In genomic region chr19:35135389-35135909, GRCh38 we compare ENCODE assay signal across 8 cellular contexts. TPM values are rescaled to one million over a fixed set of nuclear protein-coding genes. Genes with fewer than 3 reads are reported as not detected.
A peak's percentile ranks its signal among the peaks of the same experiment; 100 is the strongest.
DNase-seq lines count a peak whose midpoint lies in the region; ATAC-seq and TF ChIP-seq lines count a peak whose summit lies in the region.

No MANE protein-coding gene starts in this region.

- H3K27ac ChIP-seq in OCI-LY7 (ENCODE audit: low read depth, low read length, poor library complexity, severe bottlenecking) (no peak overlapping the region), fibroblast of lung (ENCODE audit: insufficient read depth, low read length) (no peak overlapping the region), suprapubic skin (peak overlapping the region; percentile 67)

- H4K20me1 ChIP-seq in OCI-LY7 (ENCODE audit: insufficient read depth, low read length) (no peaks in the 10 kb centered on the region), fibroblast of lung (ENCODE audit: control insufficient read depth, extremely low read depth, insufficient read depth, low read length) (no peaks in the 10 kb centered on the region)

- H3K4me1 Mint-ChIP-seq in CD14-positive monocyte, result peaks cover 25% of the 10 kb centered on the region
- H3K4me1 Mint-ChIP-seq in HFFc6 (ENCODE audit: low read depth), result peaks cover 26% of the 10 kb centered on the region
- H3K4me1 Mint-ChIP-seq in natural killer cell, result peaks cover 0 to 12% of the 10 kb centered on the region in 2 donors

- no peak for TF ChIP-seq POLR2A in suprapubic skin (IDR thresholded peaks at IDR 0.05)

- intact Hi-C loops in CD14-positive monocyte (cut with micrococcal nuclease) (loop anchor here (5.0 to 10.0 kb wide), 2 partner anchors 68 to 161 kb away; no protein-coding TSS in a partner anchor), OCI-LY7 (cut with micrococcal nuclease; ENCODE audit: unreplicated experiment) (loop anchor here (1.0 to 2.0 kb wide), 3 partner anchors 21 to 68 kb away; no protein-coding TSS in a partner anchor), natural killer cell (cut with micrococcal nuclease) (loop anchor here (1.0 kb wide), 1 partner anchor 68 kb away; no protein-coding TSS in a partner anchor)

- TF ChIP-seq EP300 in suprapubic skin (IDR thresholded peaks at IDR 0.05), result no peak

- H3K36me3 ChIP-seq in OCI-LY7 (ENCODE audit: insufficient read depth, low read length) (no peaks in the 10 kb centered on the region), fibroblast of lung (ENCODE audit: control insufficient read depth, insufficient read depth, low read length) (no peaks in the 10 kb centered on the region), suprapubic skin (no peaks in the 10 kb centered on the region)

- POLR2A ChIA-PET in OCI-LY7 (lab: Charles Lee), result no interaction called here

- H3K27me3 Mint-ChIP-seq in CD14-positive monocyte (ENCODE audit: low read depth in 3 of 3) (peaks cover 1 to 9% (median 2%) of the 10 kb centered on the region in 3 donors), HFFc6 (ENCODE audit: insufficient read depth) (peaks cover 38% of the 10 kb centered on the region), natural killer cell (ENCODE audit: low read depth in 2 of 2) (peaks cover 0 to 12% of the 10 kb centered on the region in 2 donors)

- H2AFZ ChIP-seq in OCI-LY7 (ENCODE audit: low read length) (no peak overlapping the region), fibroblast of lung (ENCODE audit: low read length) (no peak overlapping the region)

- H3K4me3 Mint-ChIP-seq in CD14-positive monocyte (no peak overlapping the region), HFFc6 (no peak overlapping the region), natural killer cell (no peak overlapping the region)

- no peaks in the 10 kb centered on the region for H3K9me3 ChIP-seq in OCI-LY7 (ENCODE audit: low read length)
- H3K9me3 ChIP-seq in fibroblast of lung (ENCODE audit: control insufficient read depth, insufficient read depth, low read depth, low read length), result no peaks in the 10 kb centered on the region
- no peaks in the 10 kb centered on the region for H3K9me3 ChIP-seq in suprapubic skin

- H3K9ac ChIP-seq in fibroblast of lung (ENCODE audit: insufficient read depth, low read length), result no peak overlapping the region

- CTCF ChIA-PET in OCI-LY7 (lab: Charles Lee; ENCODE audit: unreplicated experiment), result interaction anchor here (0.5 to 2.5 kb wide), 3 partner anchors 10 to 70 kb away, joined by 4 to 16 read pairs (median 5); no protein-coding TSS in a partner anchor

- no peak overlapping the region; the same call in 1 of the 2 replicates for H3K4me2 ChIP-seq in OCI-LY7 (ENCODE audit: low read length)
- no peak overlapping the region for H3K4me2 ChIP-seq in fibroblast of lung (ENCODE audit: extremely low read depth, insufficient read depth, low read length)

- H3K79me2 ChIP-seq in OCI-LY7 (ENCODE audit: insufficient read depth, low read depth, low read length), result no peaks in the 10 kb centered on the region
- H3K79me2 ChIP-seq in fibroblast of lung (ENCODE audit: control insufficient read depth, insufficient read depth, low read length), result no peaks in the 10 kb centered on the region

- WGBS in suprapubic skin, result 0% methylated on average over 1 of the region's 7 CpGs

- no peak overlapping the region for H3K4me3 ChIP-seq in OCI-LY7 (ENCODE audit: low read depth, low read length, poor library complexity, severe bottlenecking)
- H3K4me3 ChIP-seq in fibroblast of lung (replicated peaks in 1 of 4; ENCODE audit: control extremely low read depth in 1 of 4, insufficient read depth in 1 of 4, low read depth in 3 of 4, low read length in 4 of 4), result peak overlapping the region in 1 of 4 experiments; percentile 11
- peak overlapping the region; percentile 31 for H3K4me3 ChIP-seq in suprapubic skin

- H3K4me1 ChIP-seq in OCI-LY7 (ENCODE audit: insufficient read depth, low read length, poor library complexity, severe bottlenecking) (peaks cover 9% of the 10 kb centered on the region), fibroblast of lung (ENCODE audit: control insufficient read depth, extremely low read depth, insufficient read depth, low read length) (peaks cover 24% of the 10 kb centered on the region), suprapubic skin (peaks cover 67% of the 10 kb centered on the region)

- DNase-seq in CD14-positive monocyte (ENCODE audit: low spot score) (no peak), HFFc6 (peak; percentile 42), OCI-LY7 (ENCODE audit: low spot score) (peak; percentile 79), fibroblast of lung (ENCODE audit: low read depth in 2 of 2) (peak; percentile 45 to 65), natural killer cell (peak; percentile 64), suprapubic skin (ENCODE audit: low spot score in 2 of 2) (peak in 1 of 2 donors; percentile 89)
- peak; percentile 76 to 84 for DNase-seq in activated T-cell treated with anti-CD3 and anti-CD28 coated beads, Interleukin-2, amount 50 U/mL, for 48 hours

- ATAC-seq in natural killer cell, result peak; percentile 80 to 97 (median 87)
- ATAC-seq in HG03571 (IDR thresholded peaks at IDR 0.05; ENCODE audit: unreplicated experiment), result no peak

- no TSS peak for BruUV-seq in OCI-LY7 (replicated peaks; lab: Mats Ljungman, UMichigan)

- peak; percentile 94 for TF ChIP-seq CTCF in CD14-positive monocyte (IDR thresholded peaks at IDR 0.05)
- TF ChIP-seq CTCF in HFFc6 (IDR thresholded peaks at IDR 0.05), result peak; percentile 95
- peak; percentile 91 for TF ChIP-seq CTCF in OCI-LY7 (conservative IDR thresholded peaks at IDR 0.05; ENCODE audit: low read length)
- TF ChIP-seq CTCF in fibroblast of lung (conservative IDR thresholded peaks at IDR 0.05 in 1 of 2, IDR thresholded peaks at IDR 0.05 in 1 of 2; ENCODE audit: low read depth in 1 of 2, low read length in 2 of 2), result peak; percentile 81 to 82
- peak; percentile 69 for TF ChIP-seq CTCF in natural killer cell (IDR thresholded peaks at IDR 0.05)
- peak; percentile 89 to 90 for TF ChIP-seq CTCF in suprapubic skin (IDR thresholded peaks at IDR 0.05)

- H3K9me3 Mint-ChIP-seq in CD14-positive monocyte (peaks cover 0 to 3% (median 0%) of the 10 kb centered on the region in 7 donors), HFFc6 (no peaks in the 10 kb centered on the region), natural killer cell (peaks cover 0 to 4% of the 10 kb centered on the region in 2 donors)

- H3K27ac Mint-ChIP-seq in CD14-positive monocyte (no peak overlapping the region), HFFc6 (no peak overlapping the region), natural killer cell (no peak overlapping the region)

- no peaks in the 10 kb centered on the region for H3K36me3 Mint-ChIP-seq in CD14-positive monocyte
- H3K36me3 Mint-ChIP-seq in HFFc6 (ENCODE audit: low read depth), result no peaks in the 10 kb centered on the region
- H3K36me3 Mint-ChIP-seq in natural killer cell, result no peaks in the 10 kb centered on the region

- H3K9me2 ChIP-seq in OCI-LY7 (ENCODE audit: insufficient read depth, low read length), result no peaks in the 10 kb centered on the region

- H3K27me3 ChIP-seq in fibroblast of lung (ENCODE audit: control insufficient read depth, insufficient read depth, low read length) (peaks cover 7% of the 10 kb centered on the region), suprapubic skin (no peaks in the 10 kb centered on the region)

RNA-seq across cellular contexts. Expression of gene LGI4, which starts 0.6 kb away (rescaled TPM):
- polyA plus RNA-seq in CD14-positive monocyte (not detected), fibroblast of lung (0.02 and 0.19 TPM in 2 replicates)
- total RNA-seq in HFFc6 (2021; fragmentation: NEBNext Ultra II Directional; extraction: Animal tissue kit (Norgen Biotek cat#: 25700)), result under 1 TPM in 5 of 6 experiments, not detected in 1; 0.08 to 0.17 (median 0.10) TPM
- 0.28 and 1.1 TPM in 2 replicates for total RNA-seq in OCI-LY7 (2014; rRNA removed; shearing (Covaris generic))
- total RNA-seq in OCI-LY7 (2022) (2.7 and 5.9 TPM in 2 replicates), fibroblast of lung (0.17 and 0.26 TPM in 2 replicates), natural killer cell (under 1 TPM in 2 of 3 donors, not detected in 1; 0.49 to 0.72 TPM), suprapubic skin (10 to 100 TPM in 1 of 4 donors, 1 to 10 TPM in 3; 4.3 to 11.8 (median 7.8) TPM)
- 0.07 and 0.57 TPM in 2 replicates for polyA plus RNA-seq in fibroblast of lung (2012)
- 1.5 and 2.3 TPM in 2 replicates for polyA minus RNA-seq in fibroblast of lung (ENCODE audit: low replicate concordance)

RNA-seq across cellular contexts. Expression of gene FXYD1, which starts 3.2 kb away (rescaled TPM):
- polyA plus RNA-seq in CD14-positive monocyte (under 1 TPM in 1 of 2 donors, not detected in 1; 0.74 TPM), fibroblast of lung (3.6 and 7.5 TPM in 2 replicates)
- total RNA-seq in HFFc6 (2021; fragmentation: NEBNext Ultra II Directional; extraction: Animal tissue kit (Norgen Biotek cat#: 25700)), result 1 to 10 TPM in 4 of 6 experiments, under 1 TPM in 1, not detected in 1; 0.92 to 2.7 (median 2.1) TPM
- total RNA-seq in OCI-LY7 (2014; rRNA removed; shearing (Covaris generic)), result 0.57 and 1.8 TPM in 2 replicates
- total RNA-seq in OCI-LY7 (2022) (5.5 and 11.5 TPM in 2 replicates), fibroblast of lung (4.5 and 11.3 TPM in 2 replicates), natural killer cell (not detected), suprapubic skin (10 to 100 TPM in 1 of 4 donors, 1 to 10 TPM in 3; 2.0 to 10.9 (median 6.7) TPM)
- polyA plus RNA-seq in fibroblast of lung (2012), result 7.7 and 12.9 TPM in 2 replicates
- 2.1 and 26.2 TPM in 2 replicates for polyA minus RNA-seq in fibroblast of lung (ENCODE audit: low replicate concordance)

RNA-seq across cellular contexts. Expression of gene FXYD7, which starts 7.6 kb away (rescaled TPM):
- polyA plus RNA-seq in CD14-positive monocyte, result not detected
- under 1 TPM in 3 of 6 experiments, not detected in 3; 0.32 to 0.87 (median 0.68) TPM for total RNA-seq in HFFc6 (2021; fragmentation: NEBNext Ultra II Directional; extraction: Animal tissue kit (Norgen Biotek cat#: 25700))
- 0.50 and 1.2 TPM in 2 replicates for total RNA-seq in OCI-LY7 (2014; rRNA removed; shearing (Covaris generic))
- 6.1 and 6.3 TPM in 2 replicates for total RNA-seq in OCI-LY7 (2022)
- total RNA-seq in fibroblast of lung, result not detected in 2 replicates
- polyA plus RNA-seq in fibroblast of lung, result not detected in 2 replicates
- polyA plus RNA-seq in fibroblast of lung (2012), result 0.31 TPM in 1 of 2 replicates, not detected in the other
- not detected in 2 replicates for polyA minus RNA-seq in fibroblast of lung (ENCODE audit: low replicate concordance)
- 1 to 10 TPM; 4.0 to 5.4 (median 4.9) TPM for total RNA-seq in natural killer cell
- 1 to 10 TPM in 1 of 4 donors, not detected in 3; 2.2 TPM for total RNA-seq in suprapubic skin

RNA-seq across cellular contexts. Expression of gene FXYD5, which starts 19.1 kb away (rescaled TPM):
- polyA plus RNA-seq in CD14-positive monocyte (100 to 1,000 TPM; 204 to 312 TPM), fibroblast of lung (100 and 187 TPM in 2 replicates)
- 100 to 1,000 TPM; 317 to 417 (median 353) TPM for total RNA-seq in HFFc6 (2021; fragmentation: NEBNext Ultra II Directional; extraction: Animal tissue kit (Norgen Biotek cat#: 25700))
- 76.8 and 82.1 TPM in 2 replicates for total RNA-seq in OCI-LY7 (2014; rRNA removed; shearing (Covaris generic))
- total RNA-seq in OCI-LY7 (2022) (147 and 155 TPM in 2 replicates), fibroblast of lung (10.5 and 19.8 TPM in 2 replicates), natural killer cell (100 to 1,000 TPM; 226 to 270 (median 231) TPM), suprapubic skin (10 to 100 TPM; 29.8 to 64.8 (median 37.7) TPM)
- 155 and 295 TPM in 2 replicates for polyA plus RNA-seq in fibroblast of lung (2012)
- polyA minus RNA-seq in fibroblast of lung (ENCODE audit: low replicate concordance), result 285 and 365 TPM in 2 replicates

RNA-seq across cellular contexts. Expression of gene FXYD3, which starts 19.8 kb away (rescaled TPM):
- polyA plus RNA-seq in CD14-positive monocyte, result not detected
- total RNA-seq in HFFc6 (2021; fragmentation: NEBNext Ultra II Directional; extraction: Animal tissue kit (Norgen Biotek cat#: 25700)), result not detected
- total RNA-seq in OCI-LY7 (2014; rRNA removed; shearing (Covaris generic)), result 0.35 TPM in 1 of 2 replicates, not detected in the other
- total RNA-seq in OCI-LY7 (2022), result 0.88 TPM in 1 of 2 replicates, not detected in the other
- total RNA-seq in fibroblast of lung, result not detected in 2 replicates
- polyA plus RNA-seq in fibroblast of lung, result 0.06 TPM in 1 of 2 replicates, not detected in the other
- not detected in 2 replicates for polyA plus RNA-seq in fibroblast of lung (2012)
- not detected in 2 replicates for polyA minus RNA-seq in fibroblast of lung (ENCODE audit: low replicate concordance)
- total RNA-seq in natural killer cell, result not detected
- total RNA-seq in suprapubic skin, result 100 to 1,000 TPM; 383 to 765 (median 575) TPM
